In genomic region chr20:5074050-5074674, GRCh38 we compare ENCODE assay signal across 11 cellular contexts. TPM values are rescaled to one million over a fixed set of nuclear protein-coding genes. Genes with fewer than 3 reads are reported as not detected.
A peak's percentile ranks its signal among the peaks of the same experiment; 100 is the strongest.
DNase-seq lines count a peak whose midpoint lies in the region; ATAC-seq, FAIRE-seq and TF ChIP-seq lines count a peak whose summit lies in the region.
"Had no signal": no experiment of that assay in that cellular context is flagged by ENCODE, and none has a peak within 500 bp of the region (broad histone marks: within the 10 kb centered on the region; RNA-seq: fewer than 3 reads in every experiment).

No MANE protein-coding gene starts in this region.

- peaks cover 22% of the 10 kb centered on the region for H3K4me1 ChIP-seq in keratinocyte (ENCODE audit: control insufficient read depth, extremely low read depth, insufficient read depth, low read length)

- H3K79me2 ChIP-seq in keratinocyte (ENCODE audit: control insufficient read depth, insufficient read depth, low read length), result no peaks in the 10 kb centered on the region

- H4K20me1 ChIP-seq in keratinocyte (ENCODE audit: control insufficient read depth, extremely low read depth, insufficient read depth, low read length), result no peaks in the 10 kb centered on the region

- H3K27me3 Mint-ChIP-seq in stimulated activated naive CD8-positive, alpha-beta T cell treated with anti-CD3 and anti-CD28 coated beads, Interleukin-15, Interleukin-2, amounts not matched to agents 100 ng/mL and 50 ng/mL, for 24 hours, result no peaks in the 10 kb centered on the region

- no peaks in the 10 kb centered on the region for H3K9me3 ChIP-seq in keratinocyte (ENCODE audit: control insufficient read depth, low read depth, low read length)

- H3K4me1 Mint-ChIP-seq in stimulated activated naive CD8-positive, alpha-beta T cell treated with anti-CD3 and anti-CD28 coated beads, Interleukin-15, Interleukin-2, amounts not matched to agents 100 ng/mL and 50 ng/mL, for 24 hours (ENCODE audit: low read depth), result peaks cover 30% of the 10 kb centered on the region

- no peak overlapping the region for H3K4me2 ChIP-seq in keratinocyte (ENCODE audit: control insufficient read depth, extremely low read depth, insufficient read depth, low read depth, low read length)

- H3K36me3 ChIP-seq in keratinocyte (ENCODE audit: control insufficient read depth in 2 of 2, extremely low read depth in 1 of 2, insufficient read depth in 2 of 2, low read length in 2 of 2), result no peaks in the 10 kb centered on the region

- dilution Hi-C loops in keratinocyte (cut with MboI; ENCODE audit: extremely low pct_ligation_motif_present, low sequenced_read_pairs), result no loop called here

- H3K27ac ChIP-seq in VCaP, result peak overlapping the region; percentile 71
- no peak overlapping the region for H3K27ac ChIP-seq in keratinocyte (ENCODE audit: control insufficient read depth, insufficient read depth, low read length)

- no peak for TF ChIP-seq CTCF in VCaP (conservative IDR thresholded peaks at IDR 0.05)
- TF ChIP-seq CTCF in keratinocyte (optimal IDR thresholded peaks at IDR 0.05 in 1 of 3, IDR thresholded peaks at IDR 0.05 in 1 of 3, conservative IDR thresholded peaks at IDR 0.05 in 1 of 3; ENCODE audit: extremely low read depth in 1 of 3, insufficient read depth in 2 of 3, low read length in 3 of 3), result no peak
- no peak for TF ChIP-seq CTCF in D721Med (IDR thresholded peaks at IDR 0.05; ENCODE audit: insufficient read depth, missing control alignments)

- H3K9me1 ChIP-seq in keratinocyte (ENCODE audit: control insufficient read depth, extremely low read depth, insufficient read depth, low read length), result no peaks in the 10 kb centered on the region

- no peaks in the 10 kb centered on the region for H3K36me3 Mint-ChIP-seq in stimulated activated naive CD8-positive, alpha-beta T cell treated with anti-CD3 and anti-CD28 coated beads, Interleukin-15, Interleukin-2, amounts not matched to agents 100 ng/mL and 50 ng/mL, for 24 hours (ENCODE audit: low read depth)

- peak overlapping the region; percentile 91 for H2AFZ ChIP-seq in keratinocyte (ENCODE audit: control insufficient read depth, low read length)

- H3K9ac ChIP-seq in keratinocyte (ENCODE audit: control insufficient read depth, extremely low read depth, insufficient read depth, low read length), result peak overlapping the region; percentile 9

- FAIRE-seq in keratinocyte (lab: Jason Lieb, UNC) (no peak), D721Med (lab: Jason Lieb, UNC) (no peak)
- FAIRE-seq: bronchial epithelial cell, G401.6 had no signal

- H3K4me3 Mint-ChIP-seq in stimulated activated naive CD8-positive, alpha-beta T cell treated with anti-CD3 and anti-CD28 coated beads, Interleukin-15, Interleukin-2, amounts not matched to agents 100 ng/mL and 50 ng/mL, for 24 hours, result no peak overlapping the region

- no peaks in the 10 kb centered on the region for H3K27me3 ChIP-seq in keratinocyte (ENCODE audit: control insufficient read depth, extremely low read depth, insufficient read depth, low read length)

- DNase-seq in stimulated activated naive CD8-positive, alpha-beta T cell treated with anti-CD3 and anti-CD28 coated beads, Interleukin-15, Interleukin-2, amounts not matched to agents 100 U/mL and 50 U/mL, for 24 hours, result no peak
- DNase-seq in keratinocyte (ENCODE audit: low read depth, low spot score), result no peak
- no peak for DNase-seq in NCI-H446 (lab: John Stamatoyannopoulos, UW)
- no peak for DNase-seq in DMS153 (lab: John Stamatoyannopoulos, UW)
- no peak for DNase-seq in D721Med (ENCODE audit: insufficient read length, low spot score)
- DNase-seq: HCEC 1CT had no signal

- peak overlapping the region; percentile 21 for H3K27ac Mint-ChIP-seq in stimulated activated naive CD8-positive, alpha-beta T cell treated with anti-CD3 and anti-CD28 coated beads, Interleukin-15, Interleukin-2, amounts not matched to agents 100 ng/mL and 50 ng/mL, for 24 hours

- H3K4me3 ChIP-seq in keratinocyte (ENCODE audit: control insufficient read depth in 2 of 3, extremely low read depth in 1 of 3, insufficient read depth in 2 of 3, low read depth in 1 of 3, low read length in 3 of 3), result no peak overlapping the region

- ATAC-seq in stimulated activated naive CD8-positive, alpha-beta T cell treated with anti-CD3 and anti-CD28 coated beads, Interleukin-15, Interleukin-2, amounts not matched to agents 100 U/mL and 50 U/mL, for 24 hours, result no peak
- no peak for ATAC-seq in HG03159 (IDR thresholded peaks at IDR 0.05; ENCODE audit: unreplicated experiment)

- H3K9me3 Mint-ChIP-seq in stimulated activated naive CD8-positive, alpha-beta T cell treated with anti-CD3 and anti-CD28 coated beads, Interleukin-15, Interleukin-2, amounts not matched to agents 100 ng/mL and 50 ng/mL, for 24 hours, result no peaks in the 10 kb centered on the region

RNA-seq across cellular contexts. Expression of gene TMEM230, which starts 38.7 kb away (rescaled TPM):
- polyA plus RNA-seq in keratinocyte, result 89.3 to 122 TPM (median 102 TPM) in 3 replicates
- polyA plus RNA-seq in keratinocyte (2011; ENCODE audit: low read depth), result 26.1 TPM
- 130 and 179 TPM in 2 replicates for polyA plus RNA-seq in keratinocyte (2011; cell fraction: cytosol; rRNA removed)
- polyA plus RNA-seq in keratinocyte (2011; cell fraction: nucleus; rRNA removed), result 46.7 and 48.1 TPM in 2 replicates
- 49.1 and 76.7 TPM in 2 replicates for polyA plus RNA-seq in keratinocyte (2012; ENCODE audit: low replicate concordance)
- polyA minus RNA-seq in keratinocyte, result 39.4 to 61.9 TPM (median 58.0 TPM) in 3 replicates
- polyA minus RNA-seq in keratinocyte (2011; cell fraction: cytosol; rRNA and poly(A)+ RNA removed), result 64.5 TPM
- polyA minus RNA-seq in keratinocyte (2011; cell fraction: nucleus; rRNA and poly(A)+ RNA removed), result 13.1 and 17.8 TPM in 2 replicates

RNA-seq across cellular contexts. Expression of gene PCNA, which starts 45.6 kb away (rescaled TPM):
- 54.0 to 139 TPM (median 130 TPM) in 3 replicates for polyA plus RNA-seq in keratinocyte
- 39.7 TPM for polyA plus RNA-seq in keratinocyte (2011; ENCODE audit: low read depth)
- 68.9 and 97.6 TPM in 2 replicates for polyA plus RNA-seq in keratinocyte (2011; cell fraction: cytosol; rRNA removed)
- polyA plus RNA-seq in keratinocyte (2011; cell fraction: nucleus; rRNA removed), result 60.8 and 76.0 TPM in 2 replicates
- 51.1 and 98.6 TPM in 2 replicates for polyA plus RNA-seq in keratinocyte (2012; ENCODE audit: low replicate concordance)
- 52.6 to 91.3 TPM (median 85.1 TPM) in 3 replicates for polyA minus RNA-seq in keratinocyte
- 91.3 TPM for polyA minus RNA-seq in keratinocyte (2011; cell fraction: cytosol; rRNA and poly(A)+ RNA removed)
- 29.8 and 30.2 TPM in 2 replicates for polyA minus RNA-seq in keratinocyte (2011; cell fraction: nucleus; rRNA and poly(A)+ RNA removed)

RNA-seq across cellular contexts. Expression of gene CDS2, which starts 52.6 kb away (rescaled TPM):
- polyA plus RNA-seq in keratinocyte, result 38.9 to 67.1 TPM (median 52.6 TPM) in 3 replicates
- polyA plus RNA-seq in keratinocyte (2011; ENCODE audit: low read depth), result 7.3 TPM
- 23.1 and 51.5 TPM in 2 replicates for polyA plus RNA-seq in keratinocyte (2011; cell fraction: cytosol; rRNA removed)
- polyA plus RNA-seq in keratinocyte (2011; cell fraction: nucleus; rRNA removed), result 47.7 and 53.7 TPM in 2 replicates
- 8.0 and 20.6 TPM in 2 replicates for polyA plus RNA-seq in keratinocyte (2012; ENCODE audit: low replicate concordance)
- 74.3 to 79.1 TPM (median 76.6 TPM) in 3 replicates for polyA minus RNA-seq in keratinocyte
- 18.8 TPM for polyA minus RNA-seq in keratinocyte (2011; cell fraction: cytosol; rRNA and poly(A)+ RNA removed)
- 33.1 and 87.6 TPM in 2 replicates for polyA minus RNA-seq in keratinocyte (2011; cell fraction: nucleus; rRNA and poly(A)+ RNA removed)
